In genomic region chr22:41305646-41306045, GRCh38 we compare ENCODE assay signal across 13 cellular contexts. TPM values are rescaled to one million over a fixed set of nuclear protein-coding genes. Genes with fewer than 3 reads are reported as not detected.
DNase-seq lines count a peak whose midpoint lies in the region; ATAC-seq and TF ChIP-seq lines count a peak whose summit lies in the region.
"Had no signal": no experiment of that assay in that cellular context is flagged by ENCODE, and none has a peak within 500 bp of the region (broad histone marks: within the 10 kb centered on the region; RNA-seq: fewer than 3 reads in every experiment).

No MANE protein-coding gene starts in this region.

- no peak overlapping the region for H3K9ac ChIP-seq in neuronal stem cell (ENCODE audit: low read depth, low read length, poor library complexity)

- H3K27me3 Mint-ChIP-seq in CD8-positive, alpha-beta memory T cell: peaks cover 0 to 2% of the 10 kb centered on the region in 2 donors
- no peaks in the 10 kb centered on the region for H3K27me3 Mint-ChIP-seq in osteocyte (ENCODE audit: unreplicated experiment)

- peaks cover 27% of the 10 kb centered on the region for H4K20me1 ChIP-seq in PC-9 (ENCODE audit: insufficient read depth)

- ATAC-seq in HG03045 (IDR thresholded peaks at IDR 0.05; ENCODE audit: unreplicated experiment): no peak

- H3K9me2 ChIP-seq in PC-9 (ENCODE audit: insufficient read depth): no peaks in the 10 kb centered on the region

- H2AK5ac ChIP-seq in neuronal stem cell (ENCODE audit: low read depth, low read length): no peak overlapping the region

- no peak overlapping the region for H3K4me3 ChIP-seq in CD8-positive, alpha-beta memory T cell (ENCODE audit: low read length)
- H3K4me3 ChIP-seq in PC-9 (no peak overlapping the region), neuronal stem cell (ENCODE audit: low read length in 2 of 2) (no peak overlapping the region)

- POLR2A ChIA-PET in CD8-positive, alpha-beta memory T cell (lab: Charles Lee): interaction anchor here (0.7 kb wide), 1 partner anchor 158 kb away, joined by 3 read pairs; no protein-coding TSS in a partner anchor
- POLR2A ChIA-PET in PC-9 (lab: Charles Lee; ENCODE audit: unreplicated experiment): interaction anchor here (0.5 to 0.7 kb wide), 3 partner anchors 13 to 361 kb away, joined by 3 to 10 read pairs (median 5); no protein-coding TSS in a partner anchor

- no CpG with 5 or more reads among the region's 4 CpGs for WGBS in neuronal stem cell (ENCODE audit: extremely low coverage in 2 of 2, insufficient read length in 2 of 2, insufficient replicate concordance in 1 of 2), 2 donors

- H3K27ac ChIP-seq in CD8-positive, alpha-beta memory T cell (ENCODE audit: low read depth, low read length): no peak overlapping the region
- no peak overlapping the region for H3K27ac ChIP-seq in PC-9
- no peak overlapping the region for H3K27ac ChIP-seq in neuronal stem cell (replicated peaks; ENCODE audit: low read length)

- no peak overlapping the region for H2BK120ac ChIP-seq in neuronal stem cell (ENCODE audit: low read depth, low read length)

- H3K27ac Mint-ChIP-seq in CD8-positive, alpha-beta memory T cell: peak overlapping the region in 5 of 8 donors; percentile 6 to 43 (median 17)
- H3K27ac Mint-ChIP-seq in osteocyte (ENCODE audit: unreplicated experiment): peak overlapping the region; percentile 29

- H4K8ac ChIP-seq in neuronal stem cell (ENCODE audit: low read depth, low read length): no peak overlapping the region

- intact Hi-C loops in PC-9 (cut with micrococcal nuclease; ENCODE audit: unreplicated experiment): no loop called here

- peaks cover 38 to 56% (median 52%) of the 10 kb centered on the region in 3 donors for H3K4me1 Mint-ChIP-seq in CD8-positive, alpha-beta memory T cell
- peaks cover 47% of the 10 kb centered on the region for H3K4me1 Mint-ChIP-seq in osteocyte (ENCODE audit: unreplicated experiment)

- H4K91ac ChIP-seq in neuronal stem cell (ENCODE audit: low read depth, low read length, poor library complexity): no peak overlapping the region

- DNase-seq in CD8-positive, alpha-beta memory T cell: no peak
- peak in 1 of 2 experiments; percentile 51 for DNase-seq in PC-9
- DNase-seq in epidermal melanocyte (ENCODE audit: insufficient read length, low spot score): peak; percentile 72
- DNase-seq in osteocyte (ENCODE audit: extremely low spot score, unreplicated experiment): no peak
- no peak for DNase-seq in retina
- DNase-seq in NCI-H1048 (lab: John Stamatoyannopoulos, UW): no peak
- no peak for DNase-seq in neuronal stem cell (ENCODE audit: low spot score)
- DNase-seq: activated CD8-positive, alpha-beta memory T cell treated with anti-CD3 and anti-CD28 coated beads, Interleukin-2, amount 50 U/mL, for 4 hours; effector memory CD4-positive, alpha-beta T cell; NCI-H1436 treated with DMSO at 0.1 percent for 48 hours; SHP77 treated with DMSO at 0.1 percent for 48 hours; stimulated activated CD4-positive, alpha-beta T cell treated with anti-CD3 and anti-CD28 coated beads, Interleukin-1b, Interleukin-23, amount 100 ng/mL, for 48 hours had no signal

- no peaks in the 10 kb centered on the region for H3K9me3 ChIP-seq in CD8-positive, alpha-beta memory T cell (ENCODE audit: low read length)
- H3K9me3 ChIP-seq in PC-9 (ENCODE audit: insufficient read depth, low read depth) (no peaks in the 10 kb centered on the region), neuronal stem cell (replicated peaks in 1 of 2; ENCODE audit: control insufficient read depth in 2 of 2, insufficient read depth in 1 of 2, low read depth in 1 of 2, low read length in 2 of 2) (peaks cover 0 to 3% of the 10 kb centered on the region in 2 donors)

- peak overlapping the region in 2 of 7 donors; percentile 6 to 74 for H3K4me3 Mint-ChIP-seq in CD8-positive, alpha-beta memory T cell
- H3K4me3 Mint-ChIP-seq in osteocyte (ENCODE audit: unreplicated experiment): no peak overlapping the region

- peaks cover 84% of the 10 kb centered on the region for H3K79me2 ChIP-seq in PC-9 (ENCODE audit: low read depth)

- H3K36me3 Mint-ChIP-seq in CD8-positive, alpha-beta memory T cell: peaks cover 0 to 31% (median 5%) of the 10 kb centered on the region in 3 donors
- H3K36me3 Mint-ChIP-seq in osteocyte (ENCODE audit: unreplicated experiment): no peaks in the 10 kb centered on the region

- no peak overlapping the region for H3K18ac ChIP-seq in neuronal stem cell (ENCODE audit: low read length)

- CTCF ChIA-PET in CD8-positive, alpha-beta memory T cell (lab: Charles Lee): no interaction called here
- CTCF ChIA-PET in PC-9 (lab: Charles Lee): interaction anchor here (0.6 kb wide), 1 partner anchor 1633 kb away, joined by 3 read pairs; no protein-coding TSS in a partner anchor

- no peak overlapping the region for H2BK12ac ChIP-seq in neuronal stem cell (ENCODE audit: low read length)

- H3K79me1 ChIP-seq in neuronal stem cell (ENCODE audit: low read depth, low read length): peaks cover 13% of the 10 kb centered on the region

- H3K27me3 ChIP-seq in CD8-positive, alpha-beta memory T cell (ENCODE audit: insufficient read depth, low read length, poor library complexity, severe bottlenecking): no peaks in the 10 kb centered on the region
- H3K27me3 ChIP-seq in PC-9 (ENCODE audit: insufficient read depth, low read depth): no peaks in the 10 kb centered on the region
- H3K27me3 ChIP-seq in neuronal stem cell (ENCODE audit: control insufficient read depth in 3 of 3, insufficient read depth in 3 of 3, low read depth in 1 of 3, low read length in 3 of 3): no peaks in the 10 kb centered on the region

- H2AFZ ChIP-seq in PC-9 (no peak overlapping the region), neuronal stem cell (ENCODE audit: low read length) (no peak overlapping the region)

- no peaks in the 10 kb centered on the region for H3K36me3 ChIP-seq in CD8-positive, alpha-beta memory T cell (ENCODE audit: insufficient read depth, low read length)
- H3K36me3 ChIP-seq in PC-9 (ENCODE audit: low read depth): peaks cover 16% of the 10 kb centered on the region
- peaks cover 8 to 42% of the 10 kb centered on the region in 2 donors for H3K36me3 ChIP-seq in neuronal stem cell (replicated peaks in 1 of 2; ENCODE audit: control insufficient read depth in 2 of 2, insufficient read depth in 2 of 2, low read length in 2 of 2)

- no peak overlapping the region for H3K23ac ChIP-seq in neuronal stem cell (ENCODE audit: low read depth, low read length, poor library complexity)

- H3K4ac ChIP-seq in neuronal stem cell (ENCODE audit: low read length): no peak overlapping the region

- H3K4me1 ChIP-seq in CD8-positive, alpha-beta memory T cell (ENCODE audit: insufficient read depth, low read length): peaks cover 20% of the 10 kb centered on the region
- H3K4me1 ChIP-seq in PC-9 (replicated peaks; ENCODE audit: insufficient read depth): peaks cover 33% of the 10 kb centered on the region
- H3K4me1 ChIP-seq in neuronal stem cell (ENCODE audit: control insufficient read depth in 2 of 2, insufficient read depth in 1 of 2, low read depth in 1 of 2, low read length in 2 of 2): peaks cover 9% of the 10 kb centered on the region in 2 donors

- no TSS peak for BruUV-seq in PC-9 (replicated peaks; lab: Mats Ljungman, UMichigan)

- no peak overlapping the region for H2BK15ac ChIP-seq in neuronal stem cell (ENCODE audit: low read length)

- H3K4me2 ChIP-seq in PC-9: 0 out of 2 replicates have a peak overlapping the region, but pooled peaks have one; percentile 30
- H3K4me2 ChIP-seq in neuronal stem cell (ENCODE audit: insufficient read depth, low read length, poor library complexity, severe bottlenecking): no peak overlapping the region

- peaks cover 14% of the 10 kb centered on the region; the same call in 1 of the 2 replicates for H3F3A ChIP-seq in PC-9 (ENCODE audit: insufficient read depth, low read depth)

- H2BK5ac ChIP-seq in neuronal stem cell (ENCODE audit: low read length): no peak overlapping the region

- no peak overlapping the region for H3K14ac ChIP-seq in neuronal stem cell (ENCODE audit: low read length)

- H3K9me3 Mint-ChIP-seq in CD8-positive, alpha-beta memory T cell: no peaks in the 10 kb centered on the region
- H3K9me3 Mint-ChIP-seq in osteocyte (ENCODE audit: unreplicated experiment): no peaks in the 10 kb centered on the region

- TF ChIP-seq CTCF in PC-9 (conservative IDR thresholded peaks at IDR 0.05) (no peak), osteocyte (IDR thresholded peaks at IDR 0.05) (no peak)

RNA-seq across cellular contexts. Expression of gene ZC3H7B, which starts 4.3 kb away (rescaled TPM):
- total RNA-seq in CD8-positive, alpha-beta memory T cell: 10 to 100 TPM; 58.9 to 59.9 TPM
- 1.5 TPM for polyA plus RNA-seq in CD8-positive, alpha-beta memory T cell
- total RNA-seq in PC-9 (2021): 54.5 and 62.7 TPM in 2 replicates
- total RNA-seq in osteocyte: 82.8 and 85.0 TPM in 2 replicates
- 38.6 TPM for polyA plus RNA-seq in neuronal stem cell (2013, experiment 1 of 2)
- polyA plus RNA-seq in neuronal stem cell (2013, experiment 2 of 2): 38.4 TPM

RNA-seq across cellular contexts. Expression of gene RANGAP1, which starts 19.7 kb away (rescaled TPM):
- 100 to 1,000 TPM; 170 to 182 TPM for total RNA-seq in CD8-positive, alpha-beta memory T cell
- 26.9 TPM for polyA plus RNA-seq in CD8-positive, alpha-beta memory T cell
- 142 and 160 TPM in 2 replicates for total RNA-seq in PC-9 (2021)
- 49.0 and 49.7 TPM in 2 replicates for total RNA-seq in osteocyte
- polyA plus RNA-seq in neuronal stem cell (2013, experiment 1 of 2): 63.0 TPM
- polyA plus RNA-seq in neuronal stem cell (2013, experiment 2 of 2): 61.9 TPM
